ENCODE assay signal across 8 cellular contexts in genomic region chr1:154546264-154547043, GRCh38. TPM values are rescaled to one million over a fixed set of nuclear protein-coding genes. Genes with fewer than 3 reads are reported as not detected.
DNase-seq lines count a peak whose midpoint lies in the region; ATAC-seq and TF ChIP-seq lines count a peak whose summit lies in the region.

No MANE protein-coding gene starts in this region.

- no peak overlapping the region for H2AFZ ChIP-seq in KMS-11 (ENCODE audit: low read depth)
- no peak overlapping the region for H2AFZ ChIP-seq in osteoblast (ENCODE audit: low read length)

- no peak overlapping the region for H3K4me3 ChIP-seq in KMS-11 (IDR thresholded peaks at IDR 0.05; ENCODE audit: insufficient read depth, low read depth, low read length)
- H3K4me3 ChIP-seq in Peyer's patch = no peak overlapping the region
- H3K4me3 ChIP-seq in fibroblast of villous mesenchyme (ENCODE audit: low read depth, low read length) = no peak overlapping the region
- H3K4me3 ChIP-seq in osteoblast (ENCODE audit: insufficient read depth, low read length) = no peak overlapping the region

- TF ChIP-seq CTCF in KMS-11 (conservative IDR thresholded peaks at IDR 0.05; ENCODE audit: low read depth, low read length) (peak; percentile 99), Peyer's patch (IDR thresholded peaks at IDR 0.05) (peak; percentile 50 to 74 (median 68)), fibroblast of villous mesenchyme (IDR thresholded peaks at IDR 0.05; ENCODE audit: insufficient read depth, low read depth, low read length) (peak; percentile 84), osteoblast (IDR thresholded peaks at IDR 0.05; ENCODE audit: extremely low read depth, low read depth, low read length) (peak; percentile 72)

- H3K4me1 ChIP-seq in KMS-11 (ENCODE audit: low read depth, poor library complexity, severe bottlenecking) (peaks cover 24% of the 10 kb centered on the region), Peyer's patch (peaks cover 0 to 16% (median 0%) of the 10 kb centered on the region in 4 donors), osteoblast (ENCODE audit: insufficient read depth, low read length) (peaks cover 5% of the 10 kb centered on the region)

- H3K9ac ChIP-seq in KMS-11 = no peak overlapping the region

- H3K36me3 ChIP-seq in KMS-11 (ENCODE audit: insufficient read depth) (peaks cover 9% of the 10 kb centered on the region; the same call in 1 of the 2 replicates), Peyer's patch (peaks cover 0 to 28% (median 0%) of the 10 kb centered on the region in 3 donors), osteoblast (ENCODE audit: insufficient read depth, low read length) (peaks cover 27% of the 10 kb centered on the region)

- DNase-seq in DMS153 treated with DMSO at 0.1 percent for 48 hours (lab: John Stamatoyannopoulos, UW; ENCODE audit: unreplicated experiment) = peak; percentile 79
- peak; percentile 47 to 75 (median 71) for DNase-seq in Peyer's patch
- DNase-seq in activated T-cell treated with anti-CD3 and anti-CD28 coated beads, Interleukin-2, amount 50 U/mL, for 48 hours = peak; percentile 69 to 78
- DNase-seq in fibroblast of villous mesenchyme (ENCODE audit: low read depth) = peak; percentile 59
- DNase-seq in osteoblast (ENCODE audit: insufficient read length, low spot score, missing footprints) = peak; percentile 94
- DNase-seq in mesenteric fat pad (ENCODE audit: low spot score) = no peak

- peaks cover 3% of the 10 kb centered on the region; the same call in 1 of the 2 replicates for H3K27me3 ChIP-seq in KMS-11 (ENCODE audit: insufficient read depth, low read depth)
- H3K27me3 ChIP-seq in Peyer's patch = no peaks in the 10 kb centered on the region
- H3K27me3 ChIP-seq in osteoblast (ENCODE audit: insufficient read depth, low read length) = peaks cover 13% of the 10 kb centered on the region

- H3K4me2 ChIP-seq in KMS-11 = no peak overlapping the region
- no peak overlapping the region for H3K4me2 ChIP-seq in osteoblast (ENCODE audit: insufficient read depth, low read length)

- H3K9me3 ChIP-seq in Peyer's patch = no peaks in the 10 kb centered on the region
- H3K9me3 ChIP-seq in osteoblast (ENCODE audit: low read depth, low read length) = no peaks in the 10 kb centered on the region

- no peak for ATAC-seq in HG03378 (IDR thresholded peaks at IDR 0.05; ENCODE audit: unreplicated experiment)

- TF ChIP-seq POLR2A in Peyer's patch (IDR thresholded peaks at IDR 0.05) = no peak

- H3K79me2 ChIP-seq in KMS-11 (ENCODE audit: insufficient read depth, low read depth) (no peaks in the 10 kb centered on the region), osteoblast (ENCODE audit: insufficient read depth, low read length) (no peaks in the 10 kb centered on the region)

- H3K27ac ChIP-seq in KMS-11 (no peak overlapping the region), Peyer's patch (peak overlapping the region in 1 of 4 donors; percentile 44), osteoblast (ENCODE audit: low read depth, low read length) (no peak overlapping the region)

- H4K20me1 ChIP-seq in KMS-11 (ENCODE audit: insufficient read depth) = no peaks in the 10 kb centered on the region
- peaks cover 11% of the 10 kb centered on the region for H4K20me1 ChIP-seq in osteoblast (ENCODE audit: insufficient read depth, low read length)

RNA-seq across cellular contexts. Expression of gene UBE2Q1, which starts 12.0 kb away (rescaled TPM):
- 100 to 1,000 TPM in 1 of 4 donors, 10 to 100 TPM in 3; 21.8 to 159 (median 30.6) TPM for total RNA-seq in Peyer's patch
- 24.8 and 36.3 TPM in 2 replicates for total RNA-seq in fibroblast of villous mesenchyme
- 27.9 and 28.6 TPM in 2 replicates for total RNA-seq in osteoblast
- total RNA-seq in mesenteric fat pad = 67.5 TPM

RNA-seq across cellular contexts. Expression of gene CHRNB2, which starts 21.1 kb away (rescaled TPM):
- total RNA-seq in Peyer's patch (under 1 TPM in 3 of 4 donors, not detected in 1; 0.27 to 0.53 (median 0.47) TPM), fibroblast of villous mesenchyme (under 0.01 TPM in 1 of 2 replicates, not detected in the other), osteoblast (under 0.01 TPM in 1 of 2 replicates, not detected in the other), mesenteric fat pad (not detected)

RNA-seq across cellular contexts. Expression of gene SHE, which starts 44.2 kb away (rescaled TPM):
- total RNA-seq in Peyer's patch (10 to 100 TPM in 1 of 4 donors, 1 to 10 TPM in 3; 1.6 to 19.8 (median 7.3) TPM), fibroblast of villous mesenchyme (not detected in 2 replicates), osteoblast (not detected in 2 replicates), mesenteric fat pad (33.1 TPM)

RNA-seq across cellular contexts. Expression of gene TDRD10, which starts 44.4 kb away (rescaled TPM):
- total RNA-seq in Peyer's patch (1 to 10 TPM in 2 of 4 donors, under 1 TPM in 1, not detected in 1; 0.53 to 3.5 (median 1.6) TPM), fibroblast of villous mesenchyme (not detected in 2 replicates), osteoblast (not detected in 2 replicates), mesenteric fat pad (7.2 TPM)
